ENCODE assay signal across 15 cellular contexts in the genomic region with DNA sequence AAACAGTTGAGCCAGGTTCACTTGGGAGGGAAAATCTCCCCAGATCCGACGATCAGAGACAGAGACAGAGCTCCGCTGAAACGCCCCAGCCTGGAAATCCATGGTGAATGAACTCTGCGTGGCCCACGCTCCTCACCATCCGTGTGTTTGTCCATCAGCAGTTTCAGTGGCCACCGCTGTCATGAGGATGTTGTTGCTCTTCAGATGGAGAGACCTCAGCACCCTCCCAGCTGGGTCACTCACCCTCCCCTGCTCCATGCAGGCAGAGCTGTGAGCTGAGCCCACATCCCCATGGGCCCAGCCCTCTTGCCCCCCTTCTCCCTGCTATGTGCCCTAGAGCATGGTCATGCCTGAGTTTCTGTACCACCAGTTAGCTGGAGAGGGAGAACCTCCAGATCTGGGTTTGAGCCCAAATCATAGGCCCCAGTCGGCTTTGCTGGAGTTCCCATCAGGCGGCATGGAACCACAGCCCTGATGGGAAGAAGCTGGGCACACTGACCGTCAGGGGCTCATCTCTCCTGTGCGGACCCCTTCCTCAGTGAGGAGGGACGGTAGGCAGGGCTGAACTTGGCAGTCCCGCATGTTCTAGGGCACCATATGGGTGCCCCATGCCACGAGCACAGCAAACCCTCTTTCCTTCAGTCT.
"Had no signal": no experiment of that assay in that cellular context is flagged by ENCODE, and none has a peak within 500 bp of the region (broad histone marks: within the 10 kb centered on the region; RNA-seq: fewer than 3 reads in every experiment).

No MANE protein-coding gene starts in this region.

- ATAC-seq: left colon had no signal

- H3K4me3 ChIP-seq: esophagus squamous epithelium, ovary, skin epidermis, thyroid gland had no signal

- H3K9me3 ChIP-seq: esophagus squamous epithelium, ovary, thyroid gland had no signal

- H3K36me3 ChIP-seq: esophagus squamous epithelium, ovary, thyroid gland had no signal

- H3K27ac ChIP-seq: esophagus squamous epithelium, ovary, skin epidermis, thyroid gland had no signal

- H3K9me3 Mint-ChIP-seq: nephron progenitor cell; T-helper 2 cell treated with Interferon-gamma antibody and Interleukin-4, amounts not matched to agents 5 μg/mL and 100 μg/mL, for 36 hours had no signal

- H3K27me3 ChIP-seq: ovary, thyroid gland had no signal

- DNase-seq: activated CD4-positive, alpha-beta T cell treated with anti-CD3 and anti-CD28 coated beads for 1 hour; activated CD4-positive, alpha-beta T cell treated with anti-CD3 and anti-CD28 coated beads, Interleukin-2, amount 50 U/mL, for 48 hours; activated gamma-delta T cell; anterior cingulate cortex; esophagus squamous epithelium; foreskin fibroblast; mammary epithelial cell; nephron progenitor cell; SW 1271; thyroid gland had no signal

- H3K4me1 ChIP-seq: thyroid gland had no signal

- H3K27ac Mint-ChIP-seq: activated naive CD8-positive, alpha-beta T cell; nephron progenitor cell; T-helper 2 cell treated with Interferon-gamma antibody and Interleukin-4, amounts not matched to agents 5 μg/mL and 100 μg/mL, for 36 hours had no signal

- H3K36me3 Mint-ChIP-seq: activated naive CD8-positive, alpha-beta T cell had no signal

- H3K4me3 Mint-ChIP-seq: activated naive CD8-positive, alpha-beta T cell; nephron progenitor cell; T-helper 2 cell treated with Interferon-gamma antibody and Interleukin-4, amounts not matched to agents 5 μg/mL and 100 μg/mL, for 36 hours had no signal
